17 cellular contexts compared by ENCODE assay signal in the genomic region with DNA sequence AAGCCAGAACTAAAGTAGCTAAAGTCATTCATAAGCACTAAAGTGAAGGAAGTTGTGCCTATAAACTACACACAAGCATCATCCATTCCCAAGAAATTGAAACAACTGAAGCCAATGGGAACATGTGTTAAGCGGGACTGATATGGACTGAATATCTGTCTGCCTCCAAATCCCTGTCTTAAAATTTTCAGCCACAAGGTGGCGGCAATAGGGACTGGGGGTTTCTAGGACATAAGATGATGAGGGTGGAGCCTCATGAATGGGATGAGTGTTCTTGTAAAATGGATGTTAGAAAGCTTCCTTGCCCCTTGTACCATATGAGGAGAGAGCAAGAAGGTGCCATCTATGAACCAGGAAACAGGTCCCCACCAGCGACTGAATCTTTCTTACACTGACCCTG.
DNase-seq lines count a peak whose midpoint lies in the region; ATAC-seq and TF ChIP-seq lines count a peak whose summit lies in the region.
"Had no signal": no experiment of that assay in that cellular context is flagged by ENCODE, and none has a peak within 500 bp of the region (broad histone marks: within the 10 kb centered on the region; RNA-seq: fewer than 3 reads in every experiment).

No MANE protein-coding gene starts in this region.

- no peak for TF ChIP-seq CTCF in CD14-positive monocyte (IDR thresholded peaks at IDR 0.05)

- DNase-seq in RPMI8226 (peak; percentile 25), iPS DF 4.7 (ENCODE audit: extremely low read depth, low spot score) (peak; percentile 7), CD14-positive monocyte (ENCODE audit: low spot score) (no peak), NCI-H82 treated with DMSO at 0.1 percent for 48 hours (lab: John Stamatoyannopoulos, UW; ENCODE audit: unreplicated experiment) (no peak)
- DNase-seq in stimulated activated effector memory CD8-positive, alpha-beta T cell treated with anti-CD3 and anti-CD28 coated beads, Interleukin-12 subunit alpha, Interleukin-12 subunit beta, amount 100 ng/mL, for 72 hours (ENCODE audit: low spot score in 2 of 2): no peak
- DNase-seq: activated gamma-delta T cell; aorta; H7; head of caudate nucleus; NCI-H1105 treated with DMSO at 0.1 percent for 48 hours; NCI-H446 treated with DMSO at 0.1 percent for 48 hours; occipital lobe; stimulated activated CD4-positive, alpha-beta T cell treated with anti-CD3 and anti-CD28 coated beads, Interleukin-1b, Interleukin-23, amount 100 ng/mL, for 48 hours; WERI-Rb-1 had no signal

- H3K9me3 Mint-ChIP-seq in stimulated activated effector memory CD8-positive, alpha-beta T cell treated with anti-CD3 and anti-CD28 coated beads, Interleukin-12 subunit alpha, Interleukin-12 subunit beta, amount 100 ng/mL, for 72 hours: peaks cover 3% of the 10 kb centered on the region
- H3K9me3 Mint-ChIP-seq in CD14-positive monocyte: no peaks in the 10 kb centered on the region

- H3K36me3 Mint-ChIP-seq in stimulated activated effector memory CD8-positive, alpha-beta T cell treated with anti-CD3 and anti-CD28 coated beads, Interleukin-12 subunit alpha, Interleukin-12 subunit beta, amount 100 ng/mL, for 72 hours: no peaks in the 10 kb centered on the region
- no peaks in the 10 kb centered on the region for H3K36me3 Mint-ChIP-seq in CD14-positive monocyte

- H3K27ac Mint-ChIP-seq in stimulated activated effector memory CD8-positive, alpha-beta T cell treated with anti-CD3 and anti-CD28 coated beads, Interleukin-12 subunit alpha, Interleukin-12 subunit beta, amount 100 ng/mL, for 72 hours: no peak overlapping the region
- H3K27ac Mint-ChIP-seq in CD14-positive monocyte: no peak overlapping the region

- H3K27me3 Mint-ChIP-seq in CD14-positive monocyte (ENCODE audit: low read depth in 3 of 3): no peaks in the 10 kb centered on the region

- ATAC-seq in GM18498 (IDR thresholded peaks at IDR 0.05; ENCODE audit: unreplicated experiment) (peak; percentile 68), HG02678 (IDR thresholded peaks at IDR 0.05; ENCODE audit: unreplicated experiment) (peak; percentile 71)
- no peak for ATAC-seq in stimulated activated effector memory CD8-positive, alpha-beta T cell treated with anti-CD3 and anti-CD28 coated beads, Interleukin-12 subunit alpha, Interleukin-12 subunit beta, amount 100 ng/mL, for 72 hours
- ATAC-seq: sciatic nerve had no signal

- H3K4me3 Mint-ChIP-seq in stimulated activated effector memory CD8-positive, alpha-beta T cell treated with anti-CD3 and anti-CD28 coated beads, Interleukin-12 subunit alpha, Interleukin-12 subunit beta, amount 100 ng/mL, for 72 hours: no peak overlapping the region
- no peak overlapping the region for H3K4me3 Mint-ChIP-seq in CD14-positive monocyte

- intact Hi-C loops in CD14-positive monocyte (cut with micrococcal nuclease): no loop called here

- no peaks in the 10 kb centered on the region for H3K4me1 Mint-ChIP-seq in stimulated activated effector memory CD8-positive, alpha-beta T cell treated with anti-CD3 and anti-CD28 coated beads, Interleukin-12 subunit alpha, Interleukin-12 subunit beta, amount 100 ng/mL, for 72 hours
- H3K4me1 Mint-ChIP-seq in CD14-positive monocyte: no peaks in the 10 kb centered on the region

Comparison
In these comparisons a context has a peak if more than half of its experiments do, and no peak if none do; other contexts are left out.
1. DNase-seq: peak in RPMI8226 (single experiment) and iPS DF 4.7 (single experiment); none in stimulated activated effector memory CD8-positive, alpha-beta T cell treated with anti-CD3 and anti-CD28 coated beads, Interleukin-12 subunit alpha, Interleukin-12 subunit beta, amount 100 ng/mL, for 72 hours (0 of 2), CD14-positive monocyte (single experiment) and NCI-H82 treated with DMSO at 0.1 percent for 48 hours (single experiment).